In the genomic region with DNA sequence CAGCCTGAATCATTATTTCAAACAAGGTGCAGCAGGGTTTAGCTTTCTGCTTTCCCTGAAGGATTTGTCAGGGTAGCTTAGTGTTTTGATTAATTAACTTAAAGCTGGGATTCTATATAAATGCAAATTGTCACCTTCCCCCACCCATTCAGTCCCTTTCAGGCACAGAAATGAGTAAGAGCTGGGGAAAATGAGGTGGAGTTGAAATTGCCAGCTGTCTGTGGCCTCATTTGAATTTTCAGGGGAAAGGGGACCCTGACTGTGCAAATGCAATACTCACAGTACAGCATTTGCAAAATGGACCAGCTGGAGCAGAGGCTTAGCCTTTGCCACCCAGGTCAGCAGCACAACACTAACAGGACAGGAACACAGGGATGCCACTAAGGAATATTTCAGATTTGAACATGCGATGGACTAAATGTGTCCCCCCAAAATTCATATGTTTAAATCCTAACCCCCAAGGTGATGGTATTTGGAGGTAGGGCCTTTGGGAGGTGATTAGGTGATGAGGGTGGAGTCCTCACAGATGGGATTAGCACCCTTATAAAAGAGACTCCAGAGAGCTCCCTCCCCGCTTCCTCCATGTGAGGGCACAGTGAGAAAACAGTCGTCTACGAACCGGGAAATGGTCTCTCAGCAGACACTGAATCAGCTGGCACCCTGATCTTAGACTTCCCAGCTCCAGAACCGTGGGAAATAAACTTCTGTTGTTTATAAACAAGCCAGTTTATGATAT, we compare ENCODE assay signal across 1 cellular context.
TF ChIP-seq lines count a peak whose summit lies in the region.

No MANE protein-coding gene starts in this region.

TF ChIP-seq in GM23338, 12 proteins besides CTCF, POLR2A, EP300 and RAD21 (continued from another document):
- TF ChIP-seq, protein P1, sequence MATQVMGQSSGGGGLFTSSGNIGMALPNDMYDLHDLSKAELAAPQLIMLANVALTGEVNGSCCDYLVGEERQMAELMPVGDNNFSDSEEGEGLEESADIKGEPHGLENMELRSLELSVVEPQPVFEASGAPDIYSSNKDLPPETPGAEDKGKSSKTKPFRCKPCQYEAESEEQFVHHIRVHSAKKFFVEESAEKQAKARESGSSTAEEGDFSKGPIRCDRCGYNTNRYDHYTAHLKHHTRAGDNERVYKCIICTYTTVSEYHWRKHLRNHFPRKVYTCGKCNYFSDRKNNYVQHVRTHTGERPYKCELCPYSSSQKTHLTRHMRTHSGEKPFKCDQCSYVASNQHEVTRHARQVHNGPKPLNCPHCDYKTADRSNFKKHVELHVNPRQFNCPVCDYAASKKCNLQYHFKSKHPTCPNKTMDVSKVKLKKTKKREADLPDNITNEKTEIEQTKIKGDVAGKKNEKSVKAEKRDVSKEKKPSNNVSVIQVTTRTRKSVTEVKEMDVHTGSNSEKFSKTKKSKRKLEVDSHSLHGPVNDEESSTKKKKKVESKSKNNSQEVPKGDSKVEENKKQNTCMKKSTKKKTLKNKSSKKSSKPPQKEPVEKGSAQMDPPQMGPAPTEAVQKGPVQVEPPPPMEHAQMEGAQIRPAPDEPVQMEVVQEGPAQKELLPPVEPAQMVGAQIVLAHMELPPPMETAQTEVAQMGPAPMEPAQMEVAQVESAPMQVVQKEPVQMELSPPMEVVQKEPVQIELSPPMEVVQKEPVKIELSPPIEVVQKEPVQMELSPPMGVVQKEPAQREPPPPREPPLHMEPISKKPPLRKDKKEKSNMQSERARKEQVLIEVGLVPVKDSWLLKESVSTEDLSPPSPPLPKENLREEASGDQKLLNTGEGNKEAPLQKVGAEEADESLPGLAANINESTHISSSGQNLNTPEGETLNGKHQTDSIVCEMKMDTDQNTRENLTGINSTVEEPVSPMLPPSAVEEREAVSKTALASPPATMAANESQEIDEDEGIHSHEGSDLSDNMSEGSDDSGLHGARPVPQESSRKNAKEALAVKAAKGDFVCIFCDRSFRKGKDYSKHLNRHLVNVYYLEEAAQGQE (IDR thresholded peaks at IDR 0.05; ENCODE audit: unreplicated experiment), result no peak
- TF ChIP-seq CREB1 (CRISPR knock-in tag; IDR thresholded peaks at IDR 0.05; ENCODE audit: low read depth) (no peak), ZNF331 (CRISPR knock-in tag; IDR thresholded peaks at IDR 0.05; ENCODE audit: low read depth) (no peak), ZNF114 (CRISPR knock-in tag; IDR thresholded peaks at IDR 0.05) (no peak), EZH2phosphoT487 (IDR thresholded peaks at IDR 0.05; ENCODE audit: unreplicated experiment) (no peak)
- TF ChIP-seq, protein P2, sequence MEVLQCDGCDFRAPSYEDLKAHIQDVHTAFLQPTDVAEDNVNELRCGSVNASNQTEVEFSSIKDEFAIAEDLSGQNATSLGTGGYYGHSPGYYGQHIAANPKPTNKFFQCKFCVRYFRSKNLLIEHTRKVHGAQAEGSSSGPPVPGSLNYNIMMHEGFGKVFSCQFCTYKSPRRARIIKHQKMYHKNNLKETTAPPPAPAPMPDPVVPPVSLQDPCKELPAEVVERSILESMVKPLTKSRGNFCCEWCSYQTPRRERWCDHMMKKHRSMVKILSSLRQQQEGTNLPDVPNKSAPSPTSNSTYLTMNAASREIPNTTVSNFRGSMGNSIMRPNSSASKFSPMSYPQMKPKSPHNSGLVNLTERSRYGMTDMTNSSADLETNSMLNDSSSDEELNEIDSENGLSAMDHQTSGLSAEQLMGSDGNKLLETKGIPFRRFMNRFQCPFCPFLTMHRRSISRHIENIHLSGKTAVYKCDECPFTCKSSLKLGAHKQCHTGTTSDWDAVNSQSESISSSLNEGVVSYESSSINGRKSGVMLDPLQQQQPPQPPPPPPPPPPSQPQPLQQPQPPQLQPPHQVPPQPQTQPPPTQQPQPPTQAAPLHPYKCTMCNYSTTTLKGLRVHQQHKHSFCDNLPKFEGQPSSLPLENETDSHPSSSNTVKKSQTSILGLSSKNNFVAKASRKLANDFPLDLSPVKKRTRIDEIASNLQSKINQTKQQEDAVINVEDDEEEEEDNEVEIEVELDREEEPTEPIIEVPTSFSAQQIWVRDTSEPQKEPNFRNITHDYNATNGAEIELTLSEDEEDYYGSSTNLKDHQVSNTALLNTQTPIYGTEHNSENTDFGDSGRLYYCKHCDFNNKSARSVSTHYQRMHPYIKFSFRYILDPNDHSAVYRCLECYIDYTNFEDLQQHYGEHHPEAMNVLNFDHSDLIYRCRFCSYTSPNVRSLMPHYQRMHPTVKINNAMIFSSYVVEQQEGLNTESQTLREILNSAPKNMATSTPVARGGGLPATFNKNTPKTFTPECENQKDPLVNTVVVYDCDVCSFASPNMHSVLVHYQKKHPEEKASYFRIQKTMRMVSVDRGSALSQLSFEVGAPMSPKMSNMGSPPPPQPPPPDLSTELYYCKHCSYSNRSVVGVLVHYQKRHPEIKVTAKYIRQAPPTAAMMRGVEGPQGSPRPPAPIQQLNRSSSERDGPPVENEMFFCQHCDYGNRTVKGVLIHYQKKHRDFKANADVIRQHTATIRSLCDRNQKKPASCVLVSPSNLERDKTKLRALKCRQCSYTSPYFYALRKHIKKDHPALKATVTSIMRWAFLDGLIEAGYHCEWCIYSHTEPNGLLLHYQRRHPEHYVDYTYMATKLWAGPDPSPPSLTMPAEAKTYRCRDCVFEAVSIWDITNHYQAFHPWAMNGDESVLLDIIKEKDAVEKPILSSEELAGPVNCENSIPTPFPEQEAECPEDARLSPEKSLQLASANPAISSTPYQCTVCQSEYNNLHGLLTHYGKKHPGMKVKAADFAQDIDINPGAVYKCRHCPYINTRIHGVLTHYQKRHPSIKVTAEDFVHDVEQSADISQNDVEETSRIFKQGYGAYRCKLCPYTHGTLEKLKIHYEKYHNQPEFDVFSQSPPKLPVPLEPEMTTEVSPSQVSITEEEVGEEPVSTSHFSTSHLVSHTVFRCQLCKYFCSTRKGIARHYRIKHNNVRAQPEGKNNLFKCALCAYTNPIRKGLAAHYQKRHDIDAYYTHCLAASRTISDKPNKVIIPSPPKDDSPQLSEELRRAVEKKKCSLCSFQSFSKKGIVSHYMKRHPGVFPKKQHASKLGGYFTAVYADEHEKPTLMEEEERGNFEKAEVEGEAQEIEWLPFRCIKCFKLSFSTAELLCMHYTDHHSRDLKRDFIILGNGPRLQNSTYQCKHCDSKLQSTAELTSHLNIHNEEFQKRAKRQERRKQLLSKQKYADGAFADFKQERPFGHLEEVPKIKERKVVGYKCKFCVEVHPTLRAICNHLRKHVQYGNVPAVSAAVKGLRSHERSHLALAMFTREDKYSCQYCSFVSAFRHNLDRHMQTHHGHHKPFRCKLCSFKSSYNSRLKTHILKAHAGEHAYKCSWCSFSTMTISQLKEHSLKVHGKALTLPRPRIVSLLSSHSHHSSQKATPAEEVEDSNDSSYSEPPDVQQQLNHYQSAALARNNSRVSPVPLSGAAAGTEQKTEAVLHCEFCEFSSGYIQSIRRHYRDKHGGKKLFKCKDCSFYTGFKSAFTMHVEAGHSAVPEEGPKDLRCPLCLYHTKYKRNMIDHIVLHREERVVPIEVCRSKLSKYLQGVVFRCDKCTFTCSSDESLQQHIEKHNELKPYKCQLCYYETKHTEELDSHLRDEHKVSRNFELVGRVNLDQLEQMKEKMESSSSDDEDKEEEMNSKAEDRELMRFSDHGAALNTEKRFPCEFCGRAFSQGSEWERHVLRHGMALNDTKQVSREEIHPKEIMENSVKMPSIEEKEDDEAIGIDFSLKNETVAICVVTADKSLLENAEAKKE (CRISPR knock-in tag; IDR thresholded peaks at IDR 0.05), result no peak
